ENCODE assay signal across 3 cellular contexts in the genomic region with DNA sequence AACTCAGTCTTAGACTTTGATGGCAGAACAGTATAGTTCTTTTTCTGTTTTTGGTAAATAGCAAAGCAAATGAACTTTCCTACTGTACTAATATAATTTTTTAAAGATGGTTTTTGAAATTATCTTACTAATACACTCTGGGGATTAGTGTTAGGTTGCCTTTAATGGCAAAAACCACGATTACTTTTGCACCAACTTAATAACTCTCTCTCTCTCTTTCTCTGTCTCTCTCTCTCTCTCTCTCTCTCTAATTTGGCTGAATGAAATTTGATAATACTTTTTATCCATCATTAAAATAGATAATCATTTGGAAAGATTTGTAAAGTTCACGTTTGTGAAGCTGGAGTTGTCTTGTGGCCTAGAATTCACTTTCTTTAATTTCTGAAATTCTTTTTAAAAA.
"Had no signal": no experiment of that assay in that cellular context is flagged by ENCODE, and none has a peak within 500 bp of the region (broad histone marks: within the 10 kb centered on the region; RNA-seq: fewer than 3 reads in every experiment).

No MANE protein-coding gene starts in this region.

- H3K4me3 ChIP-seq: GM12878 had no signal

- ATAC-seq: GM12878 had no signal

- DNase-seq: GDM1, GF-D8 had no signal
